28 cellular contexts compared by ENCODE assay signal in genomic region chr20:33232486-33233072, GRCh38. TPM values are rescaled to one million over a fixed set of nuclear protein-coding genes. Genes with fewer than 3 reads are reported as not detected.
DNase-seq lines count a peak whose midpoint lies in the region; ATAC-seq and TF ChIP-seq lines count a peak whose summit lies in the region.
"Had no signal": no experiment of that assay in that cellular context is flagged by ENCODE, and none has a peak within 500 bp of the region (broad histone marks: within the 10 kb centered on the region; RNA-seq: fewer than 3 reads in every experiment).

No MANE protein-coding gene starts in this region.

- H3K4me1 ChIP-seq in HEK293 (ENCODE audit: control insufficient read depth, insufficient read depth, low read length): no peaks in the 10 kb centered on the region
- no peaks in the 10 kb centered on the region for H3K4me1 ChIP-seq in lower lobe of right lung
- H3K4me1 ChIP-seq in A673 (ENCODE audit: insufficient read depth, low read length, poor library complexity, severe bottlenecking): no peaks in the 10 kb centered on the region
- H3K4me1 ChIP-seq: ascending aorta, pancreas had no signal

- CTCF ChIA-PET in activated CD4-positive, alpha-beta T cell treated with anti-CD3 and anti-CD28 coated beads, Interleukin-2, amount 10 ng/mL, durations not matched to agents 7 days and 5 days (lab: Charles Lee): no interaction called here
- CTCF ChIA-PET in HEK293 (lab: Yijun Ruan, JAX): interaction anchor here (0.6 kb wide), 1 partner anchor 145 kb away, joined by 4 read pairs; no protein-coding TSS in a partner anchor
- CTCF ChIA-PET in A673 (lab: Charles Lee): no interaction called here

- H3K4me1 Mint-ChIP-seq in activated CD4-positive, alpha-beta T cell treated with anti-CD3 and anti-CD28 coated beads, Interleukin-2, amount 10 ng/mL, durations not matched to agents 7 days and 5 days: peaks cover 17% of the 10 kb centered on the region
- H3K4me1 Mint-ChIP-seq: nephron progenitor cell had no signal

- H3K36me3 ChIP-seq in HEK293 (ENCODE audit: control insufficient read depth in 2 of 2, insufficient read depth in 1 of 2, low read length in 2 of 2): no peaks in the 10 kb centered on the region
- no peaks in the 10 kb centered on the region for H3K36me3 ChIP-seq in lower lobe of right lung
- H3K36me3 ChIP-seq in A673 (ENCODE audit: insufficient read depth, low read length, poor library complexity, severe bottlenecking): no peaks in the 10 kb centered on the region
- H3K36me3 ChIP-seq: ascending aorta, pancreas had no signal

- ATAC-seq in lower lobe of right lung (peak; percentile 95 to 96), SK-N-SH treated with all-trans-retinoic acid at 6 μM for 48 hours (no peak)
- ATAC-seq: left cardiac atrium, pancreas, right cardiac atrium had no signal

- no peaks in the 10 kb centered on the region for H3K36me3 Mint-ChIP-seq in activated CD4-positive, alpha-beta T cell treated with anti-CD3 and anti-CD28 coated beads, Interleukin-2, amount 10 ng/mL, durations not matched to agents 7 days and 5 days (ENCODE audit: low read depth)

- H3K9me3 Mint-ChIP-seq in activated CD4-positive, alpha-beta T cell treated with anti-CD3 and anti-CD28 coated beads, Interleukin-2, amount 10 ng/mL, durations not matched to agents 7 days and 5 days: no peaks in the 10 kb centered on the region
- H3K9me3 Mint-ChIP-seq: activated T-cell treated with anti-CD3 and anti-CD28 coated beads, Interleukin-2, amount 50 U/mL, for 24 hours; dendritic cell treated with granulocyte-macrophage colony-stimulating factor and Interleukin-4, amounts not matched to agents 40 ng/mL and 50 ng/mL, for 4 days; H9; nephron progenitor cell had no signal

- intact Hi-C loops in lower lobe of right lung (cut with DNase I): no loop called here
- intact Hi-C loops in A673 (cut with micrococcal nuclease; ENCODE audit: unreplicated experiment): no loop called here

- peaks cover 22% of the 10 kb centered on the region for H3K27me3 Mint-ChIP-seq in activated CD4-positive, alpha-beta T cell treated with anti-CD3 and anti-CD28 coated beads, Interleukin-2, amount 10 ng/mL, durations not matched to agents 7 days and 5 days

- no peak overlapping the region for H3K4me3 ChIP-seq in HEK293 (ENCODE audit: low read depth, low read length)
- no peak overlapping the region for H3K4me3 ChIP-seq in lower lobe of right lung
- H3K4me3 ChIP-seq in A673 (ENCODE audit: low read depth, low read length, poor library complexity, severe bottlenecking): no peak overlapping the region
- H3K4me3 ChIP-seq: ascending aorta, pancreas had no signal

- BruUV-seq in A673 (replicated peaks; lab: Mats Ljungman, UMichigan): no TSS peak

- no peak overlapping the region for H3K27ac ChIP-seq in HEK293 (ENCODE audit: extremely low read depth, low read depth, low read length)
- no peak overlapping the region for H3K27ac ChIP-seq in lower lobe of right lung
- no peak overlapping the region for H3K27ac ChIP-seq in A673 (ENCODE audit: low read depth, low read length, poor library complexity, severe bottlenecking)
- H3K27ac ChIP-seq: ascending aorta, C4-2B, pancreas, VCaP had no signal

- no peak for TF ChIP-seq CTCF in HEK293 (tag by site-specific recombination; IDR thresholded peaks at IDR 0.05)
- TF ChIP-seq CTCF in lower lobe of right lung (IDR thresholded peaks at IDR 0.05): no peak
- no peak for TF ChIP-seq CTCF in A673 (conservative IDR thresholded peaks at IDR 0.05; ENCODE audit: low read depth, low read length)

- DNase-seq in activated CD4-positive, alpha-beta T cell treated with anti-CD3 and anti-CD28 coated beads, Interleukin-2, amount 10 ng/mL, durations not matched to agents 7 days and 5 days: no peak
- DNase-seq in activated CD4-positive, alpha-beta T cell treated with anti-CD3 and anti-CD28 coated beads, Interleukin-2, amount 50 U/mL, for 4 hours: no peak
- DNase-seq in NCI-H510A (lab: John Stamatoyannopoulos, UW) (peak; percentile 73), lower lobe of right lung (peak; percentile 59), AML-193 (lab: John Stamatoyannopoulos, UW) (no peak), A673 (ENCODE audit: low spot score) (no peak)
- DNase-seq: ACHN; activated CD4-positive, alpha-beta T cell treated with anti-CD3 and anti-CD28 coated beads, Interleukin-2, amount 50 U/mL, for 48 hours; activated naive CD4-positive, alpha-beta T cell treated with anti-CD3 and anti-CD28 coated beads, Interleukin-2, amount 50 U/mL, for 16 hours; activated T-cell treated with anti-CD3 and anti-CD28 coated beads, Interleukin-2, amount 50 U/mL, for 24 hours; left cardiac atrium; midbrain; pancreas; right cardiac atrium; stimulated activated CD4-positive, alpha-beta T cell treated with anti-CD3 and anti-CD28 coated beads, Interleukin-12 subunit alpha, Interleukin-12 subunit beta, amount 100 ng/mL, for 4 hours had no signal

- H3K9me3 ChIP-seq in HEK293 (ENCODE audit: control insufficient read depth, insufficient read depth, low read depth, low read length) (no peaks in the 10 kb centered on the region), lower lobe of right lung (no peaks in the 10 kb centered on the region), A673 (ENCODE audit: low read depth, low read length, poor library complexity, severe bottlenecking) (no peaks in the 10 kb centered on the region)
- H3K9me3 ChIP-seq: ascending aorta, pancreas had no signal

- POLR2A ChIA-PET in activated CD4-positive, alpha-beta T cell treated with anti-CD3 and anti-CD28 coated beads, Interleukin-2, amount 10 ng/mL, durations not matched to agents 7 days and 5 days (lab: Charles Lee): no interaction called here
- POLR2A ChIA-PET in HEK293 (lab: Yijun Ruan, JAX): no interaction called here
- POLR2A ChIA-PET in A673 (lab: Charles Lee; ENCODE audit: low non-redundant PET): interaction anchor here (0.7 kb wide), 1 partner anchor 62 kb away, joined by 8 read pairs; no protein-coding TSS in a partner anchor

- H3K27me3 ChIP-seq in lower lobe of right lung (ENCODE audit: low read depth) (no peaks in the 10 kb centered on the region), A673 (replicated peaks; ENCODE audit: insufficient read depth, low read depth, low read length, poor library complexity) (peaks cover 55% of the 10 kb centered on the region)
- H3K27me3 ChIP-seq: ascending aorta, pancreas had no signal

- no peak overlapping the region for H3K4me3 Mint-ChIP-seq in activated CD4-positive, alpha-beta T cell treated with anti-CD3 and anti-CD28 coated beads, Interleukin-2, amount 10 ng/mL, durations not matched to agents 7 days and 5 days
- H3K4me3 Mint-ChIP-seq: activated T-cell treated with anti-CD3 and anti-CD28 coated beads, Interleukin-2, amount 50 U/mL, for 24 hours; dendritic cell treated with granulocyte-macrophage colony-stimulating factor and Interleukin-4, amounts not matched to agents 40 ng/mL and 50 ng/mL, for 4 days; H9; nephron progenitor cell had no signal

- H3K27ac Mint-ChIP-seq in activated CD4-positive, alpha-beta T cell treated with anti-CD3 and anti-CD28 coated beads, Interleukin-2, amount 10 ng/mL, durations not matched to agents 7 days and 5 days: peak overlapping the region; percentile 74
- H3K27ac Mint-ChIP-seq: activated T-cell treated with anti-CD3 and anti-CD28 coated beads, Interleukin-2, amount 50 U/mL, for 24 hours; dendritic cell treated with granulocyte-macrophage colony-stimulating factor and Interleukin-4, amounts not matched to agents 40 ng/mL and 50 ng/mL, for 4 days; H9 had no signal

TF ChIP-seq in HEK293, 187 proteins besides CTCF, POLR2A, EP300 and RAD21:
- TF ChIP-seq SCRT2 (tag by site-specific recombination; IDR thresholded peaks at IDR 0.05) (peak; percentile 70), ZNF488 (tag by site-specific recombination; IDR thresholded peaks at IDR 0.05) (no peak), ZNF175 (tag by site-specific recombination; IDR thresholded peaks at IDR 0.05) (no peak)
TF ChIP-seq in HEK293: peak in this region for 1.

TF ChIP-seq in SK-N-SH treated with all-trans-retinoic acid at 6 μM for 48 hours, 23 proteins besides CTCF, POLR2A, EP300 and RAD21 (continues in another document):
- no peak for TF ChIP-seq BACH2 (CRISPR knock-in tag; IDR thresholded peaks at IDR 0.05; ENCODE audit: borderline replicate concordance)
- no peak for TF ChIP-seq GLIS3 (CRISPR knock-in tag; IDR thresholded peaks at IDR 0.05)
- TF ChIP-seq CREB5 (CRISPR knock-in tag; IDR thresholded peaks at IDR 0.05; ENCODE audit: low read depth): no peak
- no peak for TF ChIP-seq SNAI2 (CRISPR knock-in tag; IDR thresholded peaks at IDR 0.05)

RNA-seq across cellular contexts. Expression of gene BPIFA1, which starts 3.2 kb away (rescaled TPM):
- not detected for total RNA-seq in activated CD4-positive, alpha-beta T cell treated with anti-CD3 and anti-CD28 coated beads, Interleukin-2, amount 10 ng/mL, durations not matched to agents 7 days and 5 days
- total RNA-seq in lower lobe of right lung: 28.4 TPM
- not detected in 2 replicates for total RNA-seq in A673 (2021)
- total RNA-seq: ascending aorta; Calu3; glomerular endothelial cell; H9; left cardiac atrium; pancreas; right cardiac atrium; RPMI7951; T-helper 2 cell treated with Interferon-gamma antibody and Interleukin-4, amounts not matched to agents 100 ng/mL and 5 ng/mL, for 36 hours; urinary bladder had no signal

RNA-seq across cellular contexts. Expression of gene BPIFA3, which starts 15.4 kb away (rescaled TPM):
- not detected for total RNA-seq in activated CD4-positive, alpha-beta T cell treated with anti-CD3 and anti-CD28 coated beads, Interleukin-2, amount 10 ng/mL, durations not matched to agents 7 days and 5 days
- total RNA-seq in lower lobe of right lung: not detected
- not detected in 2 replicates for total RNA-seq in A673 (2021)
- total RNA-seq: ascending aorta; Calu3; glomerular endothelial cell; H9; left cardiac atrium; pancreas; right cardiac atrium; RPMI7951; T-helper 2 cell treated with Interferon-gamma antibody and Interleukin-4, amounts not matched to agents 100 ng/mL and 5 ng/mL, for 36 hours; urinary bladder had no signal

RNA-seq across cellular contexts. Expression of gene BPIFB1, which starts 50.4 kb away (rescaled TPM):
- total RNA-seq in activated CD4-positive, alpha-beta T cell treated with anti-CD3 and anti-CD28 coated beads, Interleukin-2, amount 10 ng/mL, durations not matched to agents 7 days and 5 days: not detected
- total RNA-seq in lower lobe of right lung (263 TPM), A673 (2021) (not detected in 2 replicates)
- total RNA-seq: ascending aorta; glomerular endothelial cell; H9; left cardiac atrium; right cardiac atrium; RPMI7951; T-helper 2 cell treated with Interferon-gamma antibody and Interleukin-4, amounts not matched to agents 100 ng/mL and 5 ng/mL, for 36 hours; urinary bladder had no signal

Comparison
In these comparisons a context has a peak if more than half of its experiments do, and no peak if none do; other contexts are left out.
1. DNase-seq: peak in NCI-H510A (single experiment) and lower lobe of right lung (single experiment); none in activated CD4-positive, alpha-beta T cell treated with anti-CD3 and anti-CD28 coated beads, Interleukin-2, amount 10 ng/mL, durations not matched to agents 7 days and 5 days (single experiment), activated CD4-positive, alpha-beta T cell treated with anti-CD3 and anti-CD28 coated beads, Interleukin-2, amount 50 U/mL, for 4 hours (0 of 2), AML-193 (0 of 2) and A673 (single experiment).
2. RNA of gene BPIFA1, which starts 3.2 kb away (total RNA-seq): 28.4 TPM in lower lobe of right lung (single experiment); not detected in activated CD4-positive, alpha-beta T cell treated with anti-CD3 and anti-CD28 coated beads, Interleukin-2, amount 10 ng/mL, durations not matched to agents 7 days and 5 days and not detected in A673; every median in the first group is over 10 times any median in the second.
3. RNA of gene BPIFB1, which starts 50.4 kb away (total RNA-seq): 263 TPM in lower lobe of right lung (single experiment); not detected in activated CD4-positive, alpha-beta T cell treated with anti-CD3 and anti-CD28 coated beads, Interleukin-2, amount 10 ng/mL, durations not matched to agents 7 days and 5 days and not detected in A673; every median in the first group is over 100 times any median in the second.